ENCODE assay signal across 11 cellular contexts in genomic region chr17:917391-917811, GRCh38.
DNase-seq lines count a peak whose midpoint lies in the region; ATAC-seq, FAIRE-seq and TF ChIP-seq lines count a peak whose summit lies in the region.
"Had no signal": no experiment of that assay in that cellular context is flagged by ENCODE, and none has a peak within 500 bp of the region (broad histone marks: within the 10 kb centered on the region; RNA-seq: fewer than 3 reads in every experiment).

No MANE protein-coding gene starts in this region.

- H3K4me1 ChIP-seq in HUES6 (ENCODE audit: control insufficient read depth, insufficient read depth, low read length) (peaks cover 52% of the 10 kb centered on the region), endothelial cell of umbilical vein (ENCODE audit: control insufficient read depth, extremely low read depth, insufficient read depth, low read length) (peaks cover 23% of the 10 kb centered on the region), urinary bladder (ENCODE audit: insufficient read depth) (no peaks in the 10 kb centered on the region)

- DNase-seq in endothelial cell of umbilical vein (ENCODE audit: low read depth, low spot score) (peak; percentile 47), DMS79 treated with DMSO at 0.1 percent for 48 hours (lab: John Stamatoyannopoulos, UW) (no peak), NK-92 (lab: John Stamatoyannopoulos, UW; ENCODE audit: unreplicated experiment) (no peak)
- DNase-seq: brain microvascular endothelial cell, midbrain, T-cell had no signal

- no peaks in the 10 kb centered on the region for H3K79me2 ChIP-seq in endothelial cell of umbilical vein (ENCODE audit: control insufficient read depth, insufficient read depth, low read length)

- H3K36me3 Mint-ChIP-seq in nephron (ENCODE audit: low read depth): peaks cover 45% of the 10 kb centered on the region
- H3K36me3 Mint-ChIP-seq: T-cell had no signal

- H2AFZ ChIP-seq in endothelial cell of umbilical vein (ENCODE audit: low read depth, low read length): peak overlapping the region; percentile 86

- H3K9me3 Mint-ChIP-seq in nephron: peaks cover 12% of the 10 kb centered on the region
- H3K9me3 Mint-ChIP-seq: activated T-helper 2 cell treated with anti-CD3 and anti-CD28 coated beads, Interferon-gamma antibody, Interleukin-2, Interleukin-4, amounts not matched to agents 10 μg/mL and 5 μg/mL and 100 μg/mL, durations not matched to agents 14 hours and 24 hours and 36 hours; T-cell had no signal

- TF ChIP-seq CTCF in endothelial cell of umbilical vein (IDR thresholded peaks at IDR 0.05; ENCODE audit: extremely low read depth in 1 of 2, insufficient read depth in 1 of 2, low read depth in 1 of 2, low read length in 2 of 2) (no peak), nephron (IDR thresholded peaks at IDR 0.05; ENCODE audit: unreplicated experiment in 3 of 3) (no peak)

- H3K9me1 ChIP-seq in endothelial cell of umbilical vein (replicated peaks; ENCODE audit: control insufficient read depth, extremely low read depth, insufficient read depth, low read length): no peaks in the 10 kb centered on the region

- dilution Hi-C loops in endothelial cell of umbilical vein (cut with MboI; ENCODE audit: extremely low pct_ligation_motif_present, low sequenced_read_pairs): no loop called here

- H4K20me1 ChIP-seq in endothelial cell of umbilical vein (replicated peaks; ENCODE audit: control insufficient read depth, extremely low read depth, insufficient read depth, low read length): no peaks in the 10 kb centered on the region

- intact Hi-C loops in endothelial cell of umbilical vein (cut with micrococcal nuclease): loop anchor here (5.0 kb wide), 1 partner anchor 35 kb away; no protein-coding TSS in a partner anchor

- H3K4me3 ChIP-seq in HUES6 (ENCODE audit: low read depth, low read length): no peak overlapping the region
- peak overlapping the region in 1 of 3 experiments; percentile 37 for H3K4me3 ChIP-seq in endothelial cell of umbilical vein (replicated peaks in 1 of 3; ENCODE audit: insufficient read depth in 1 of 3, low read depth in 1 of 3, low read length in 3 of 3)
- H3K4me3 ChIP-seq in urinary bladder (ENCODE audit: low read depth, low read length): no peak overlapping the region

- CTCF ChIA-PET in endothelial cell of umbilical vein (lab: Charles Lee): interaction anchor here (1.1 to 3.9 kb wide), 4 partner anchors 11 to 62 kb away, joined by 3 to 18 read pairs (median 9); partner anchors contain the start of gene NXN

- peak overlapping the region; percentile 94 to 97 (median 96) for H3K27ac Mint-ChIP-seq in nephron
- H3K27ac Mint-ChIP-seq: activated T-helper 2 cell treated with anti-CD3 and anti-CD28 coated beads, Interferon-gamma antibody, Interleukin-2, Interleukin-4, amounts not matched to agents 10 μg/mL and 5 μg/mL and 100 μg/mL, durations not matched to agents 14 hours and 24 hours and 36 hours; T-cell had no signal

- H3K9ac ChIP-seq in HUES6 (ENCODE audit: low read length) (no peak overlapping the region), endothelial cell of umbilical vein (replicated peaks; ENCODE audit: extremely low read depth, insufficient read depth, low read length) (peak overlapping the region; percentile 55)

- peak; percentile 55 for FAIRE-seq in endothelial cell of umbilical vein (lab: Jason Lieb, UNC)

- peaks cover 40% of the 10 kb centered on the region for H3K4me1 Mint-ChIP-seq in nephron
- H3K4me1 Mint-ChIP-seq: T-cell had no signal

- no peak for ATAC-seq in GM21737 (IDR thresholded peaks at IDR 0.05; ENCODE audit: unreplicated experiment)
- ATAC-seq: T-cell had no signal

- WGBS in urinary bladder: 76% methylated on average over 19 of the region's 19 CpGs

- H3K27ac ChIP-seq in HUES6 (ENCODE audit: low read depth, low read length) (0 out of 2 replicates have a peak overlapping the region, but pooled peaks have one; percentile 5), endothelial cell of umbilical vein (ENCODE audit: insufficient read depth, low read depth, low read length) (peak overlapping the region; percentile 76), urinary bladder (ENCODE audit: low read depth) (peak overlapping the region; percentile 84)
- H3K27ac ChIP-seq: brain microvascular endothelial cell had no signal

- H3K27me3 Mint-ChIP-seq in nephron (ENCODE audit: low read depth): peaks cover 3% of the 10 kb centered on the region

- no peak for TF ChIP-seq POLR2A in endothelial cell of umbilical vein (IDR thresholded peaks at IDR 0.05; ENCODE audit: low read depth, low read length)

- peak overlapping the region; percentile 85 for H3K4me2 ChIP-seq in endothelial cell of umbilical vein (ENCODE audit: insufficient read depth, low read length)

- H3K36me3 ChIP-seq in HUES6 (ENCODE audit: control insufficient read depth, insufficient read depth, low read length): 0 out of 2 replicates have a peak, but pooled peaks cover 7% of the 10 kb centered on the region
- H3K36me3 ChIP-seq in endothelial cell of umbilical vein (ENCODE audit: control insufficient read depth in 2 of 2, extremely low read depth in 1 of 2, insufficient read depth in 2 of 2, low read length in 2 of 2): no peaks in the 10 kb centered on the region
- H3K36me3 ChIP-seq in urinary bladder (ENCODE audit: insufficient read depth): no peaks in the 10 kb centered on the region
- H3K36me3 ChIP-seq: brain microvascular endothelial cell had no signal

- POLR2A ChIA-PET in endothelial cell of umbilical vein (lab: Charles Lee): no interaction called here

- BruUV-seq in endothelial cell of umbilical vein (replicated peaks; lab: Mats Ljungman, UMichigan): no TSS peak

- H3K4me3 Mint-ChIP-seq in nephron: peak overlapping the region in 1 of 3 experiments; percentile 7
- H3K4me3 Mint-ChIP-seq: T-cell had no signal

- H3K27me3 ChIP-seq in HUES6 (ENCODE audit: control insufficient read depth, insufficient read depth, low read length): no peaks in the 10 kb centered on the region
- no peaks in the 10 kb centered on the region for H3K27me3 ChIP-seq in endothelial cell of umbilical vein (ENCODE audit: control insufficient read depth in 2 of 2, insufficient read depth in 2 of 2, low read length in 2 of 2)
- H3K27me3 ChIP-seq: brain microvascular endothelial cell had no signal

- H3K9me3 ChIP-seq in HUES6 (ENCODE audit: control insufficient read depth, insufficient read depth, low read depth, low read length) (no peaks in the 10 kb centered on the region), endothelial cell of umbilical vein (replicated peaks; ENCODE audit: control insufficient read depth, insufficient read depth, low read length) (no peaks in the 10 kb centered on the region)

TF ChIP-seq in endothelial cell of umbilical vein, 7 proteins besides CTCF, POLR2A, EP300 and RAD21:
- no peak for TF ChIP-seq GATA2 (IDR thresholded peaks at IDR 0.05; ENCODE audit: insufficient read depth, insufficient read length, low read depth, low read length)
- no peak for TF ChIP-seq EZH2 (IDR thresholded peaks at IDR 0.05; ENCODE audit: borderline replicate concordance, low read depth, low read length, severe bottlenecking)
- TF ChIP-seq POLR2AphosphoS5 (IDR thresholded peaks at IDR 0.05; ENCODE audit: insufficient read depth, low read depth, low read length): no peak
- no peak for TF ChIP-seq FOS (IDR thresholded peaks at IDR 0.05; ENCODE audit: borderline replicate concordance, insufficient read depth, low read length)
- no peak for TF ChIP-seq MYC (IDR thresholded peaks at IDR 0.05; ENCODE audit: low read depth, low read length)
- no peak for TF ChIP-seq JUN (IDR thresholded peaks at IDR 0.05; ENCODE audit: borderline replicate concordance, insufficient read depth, insufficient read length, low read depth)
- TF ChIP-seq MAX (IDR thresholded peaks at IDR 0.05; ENCODE audit: insufficient read depth, insufficient read length): no peak
TF ChIP-seq in endothelial cell of umbilical vein: peak in this region for 0.

Comparison
In these comparisons a context has a peak if more than half of its experiments do, and no peak if none do; other contexts are left out.
1. H3K27ac ChIP-seq: peak in every context shown above with its lines; median percentile 84 in urinary bladder; 76 in endothelial cell of umbilical vein; 5 in HUES6.